13 cellular contexts compared by ENCODE assay signal in genomic region chr12:76080017-76080728, GRCh38. TPM values are rescaled to one million over a fixed set of nuclear protein-coding genes. Genes with fewer than 3 reads are reported as not detected.
DNase-seq lines count a peak whose midpoint lies in the region; ATAC-seq and TF ChIP-seq lines count a peak whose summit lies in the region.
"Had no signal": no experiment of that assay in that cellular context is flagged by ENCODE, and none has a peak within 500 bp of the region (broad histone marks: within the 10 kb centered on the region; RNA-seq: fewer than 3 reads in every experiment).

No MANE protein-coding gene starts in this region.

- peaks cover 80 to 92% (median 86%) of the 10 kb centered on the region in 11 experiments for H4K20me1 ChIP-seq in BLaER1 treated with 17β-estradiol and CSF1 and Interleukin-3, amounts not matched to agents 10 nM and 100 nM

- TF ChIP-seq CTCF in brain (conservative IDR thresholded peaks at IDR 0.05), result no peak

- peak overlapping the region in 4 of 5 experiments; percentile 18 to 56 (median 26) for H3K4me3 Mint-ChIP-seq in brain

- ATAC-seq in HG02884 (IDR thresholded peaks at IDR 0.05; ENCODE audit: unreplicated experiment) (no peak), GM21717 (IDR thresholded peaks at IDR 0.05; ENCODE audit: unreplicated experiment) (no peak), HG02610 (IDR thresholded peaks at IDR 0.05; ENCODE audit: unreplicated experiment) (no peak)
- ATAC-seq: Right ventricle myocardium inferior had no signal

- H3K27me3 ChIP-seq in BLaER1 treated with 17β-estradiol and CSF1 and Interleukin-3, amounts not matched to agents 10 nM and 100 nM, result no peaks in the 10 kb centered on the region
- H3K27me3 ChIP-seq: spleen had no signal

- DNase-seq in GM04503 (ENCODE audit: low read depth), result peak; percentile 7
- peak; percentile 61 to 70 for DNase-seq in NCI-H526 (lab: John Stamatoyannopoulos, UW)
- DNase-seq in medulla oblongata (ENCODE audit: extremely low spot score), result no peak
- DNase-seq: activated gamma-delta T cell treated with Interleukin-2 at 50 U/mL for 16 hours, NCI-H1930, spleen had no signal

- H3K36me3 Mint-ChIP-seq in brain, result peaks cover 66% of the 10 kb centered on the region

- H3K4me1 Mint-ChIP-seq in brain, result peaks cover 67% of the 10 kb centered on the region

- H3K27ac ChIP-seq in BLaER1 treated with 17β-estradiol and CSF1 and Interleukin-3, amounts not matched to agents 10 nM and 100 nM, result no peak overlapping the region
- H3K27ac ChIP-seq: spleen had no signal

- H3K9ac ChIP-seq in BLaER1 treated with 17β-estradiol and CSF1 and Interleukin-3, amounts not matched to agents 10 nM and 100 nM, result no peak overlapping the region

- peaks cover 7% of the 10 kb centered on the region for H3K27me3 Mint-ChIP-seq in brain

- H3K4me3 ChIP-seq in BLaER1 treated with 17β-estradiol and CSF1 and Interleukin-3, amounts not matched to agents 10 nM and 100 nM, result peak overlapping the region in 1 of 10 experiments; percentile 0; a peak in 1 of 20 replicates
- H3K4me3 ChIP-seq: spleen had no signal

- H3K4me1 ChIP-seq in BLaER1 treated with 17β-estradiol and CSF1 and Interleukin-3, amounts not matched to agents 10 nM and 100 nM, result peaks cover 28 to 58% (median 40%) of the 10 kb centered on the region in 10 experiments

- peak overlapping the region in 1 of 5 experiments; percentile 71 for H3K27ac Mint-ChIP-seq in brain

- peaks cover 0 to 31% (median 20%) of the 10 kb centered on the region in 5 experiments for H3K9me3 Mint-ChIP-seq in brain

- H3K4me2 ChIP-seq in BLaER1 treated with 17β-estradiol and CSF1 and Interleukin-3, amounts not matched to agents 10 nM and 100 nM, result peak overlapping the region; percentile 15 to 98 (median 92); a peak in 20 of 22 replicates

- peaks cover 18 to 74% (median 59%) of the 10 kb centered on the region in 11 experiments; a peak in 21 of 22 replicates for H3K36me3 ChIP-seq in BLaER1 treated with 17β-estradiol and CSF1 and Interleukin-3, amounts not matched to agents 10 nM and 100 nM
- H3K36me3 ChIP-seq: spleen had no signal

- peaks cover 7 to 16% (median 12%) of the 10 kb centered on the region in 11 experiments; a peak in 20 of 22 replicates for H3K9me3 ChIP-seq in BLaER1 treated with 17β-estradiol and CSF1 and Interleukin-3, amounts not matched to agents 10 nM and 100 nM (replicated peaks in 1 of 11)
- H3K9me3 ChIP-seq: Caco-2 had no signal

RNA-seq across cellular contexts. Expression of gene NAP1L1, which starts 4.3 kb away (rescaled TPM):
- polyA plus RNA-seq in brain (ENCODE audit: insufficient read depth, low read depth, low replicate concordance), result 331 TPM

RNA-seq across cellular contexts. Expression of gene PHLDA1, which starts 48.6 kb away (rescaled TPM):
- polyA plus RNA-seq in brain (ENCODE audit: insufficient read depth, low read depth, low replicate concordance), result 11.5 TPM
